38 cellular contexts compared by ENCODE assay signal in the genomic region with DNA sequence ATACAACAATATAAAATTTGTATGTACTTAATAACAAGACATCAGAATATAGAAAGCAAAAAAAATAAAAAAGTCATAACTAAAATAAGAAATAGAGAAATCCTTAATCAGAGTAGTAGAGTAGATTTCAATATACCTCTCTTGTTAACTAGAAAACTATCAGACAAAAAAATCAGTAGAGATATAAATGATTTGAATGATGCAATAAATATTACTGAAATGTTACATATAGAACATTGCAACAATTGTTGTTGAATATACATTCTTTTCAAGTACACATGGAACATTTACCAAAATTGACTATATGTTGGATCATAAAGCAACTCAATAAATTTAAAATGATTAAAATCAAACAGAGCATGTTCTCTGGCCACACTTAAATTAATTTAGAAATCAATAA.
"Had no signal": no experiment of that assay in that cellular context is flagged by ENCODE, and none has a peak within 500 bp of the region (broad histone marks: within the 10 kb centered on the region; RNA-seq: fewer than 3 reads in every experiment).

No MANE protein-coding gene starts in this region.

- H3K27ac ChIP-seq: adrenal gland, ascending aorta, breast epithelium, cardiac muscle cell, coronary artery, dorsolateral prefrontal cortex, esophagus muscularis mucosa, foreskin keratinocyte, gastroesophageal sphincter, heart right ventricle had no signal

- H3K36me3 Mint-ChIP-seq: activated CD4-positive, alpha-beta memory T cell treated with anti-CD3 and anti-CD28 coated beads for 36 hours; activated naive CD4-positive, alpha-beta T cell treated with anti-CD3 and anti-CD28 coated beads, Interleukin-2, amount 50 U/mL, for 24 hours; brain; T-cell had no signal

- H3K27me3 ChIP-seq: ascending aorta, cardiac muscle cell had no signal

- H3K9me3 ChIP-seq: adrenal gland, breast epithelium had no signal

- H3K9me3 Mint-ChIP-seq: activated naive CD4-positive, alpha-beta T cell treated with anti-CD3 and anti-CD28 coated beads, Interleukin-2, amount 50 U/mL, for 24 hours had no signal

- ATAC-seq: activated CD4-positive, alpha-beta T cell treated with anti-CD3 and anti-CD28 coated beads for 36 hours; activated CD8-positive, alpha-beta memory T cell treated with anti-CD3 and anti-CD28 coated beads, Interleukin-2, amount 10 ng/mL, durations not matched to agents 7 days and 5 days; activated CD8-positive, alpha-beta T cell treated with anti-CD3 and anti-CD28 coated beads, Interleukin-2, amount 10 ng/mL, durations not matched to agents 7 days and 5 days; activated naive CD8-positive, alpha-beta T cell treated with anti-CD3 and anti-CD28 coated beads, Interleukin-2, amount 50 U/mL, for 24 hours; foreskin keratinocyte; gastroesophageal sphincter; heart right ventricle; T-cell had no signal

- H3K4me1 Mint-ChIP-seq: activated CD4-positive, alpha-beta T cell treated with anti-CD3 and anti-CD28 coated beads for 36 hours; activated CD8-positive, alpha-beta memory T cell treated with anti-CD3 and anti-CD28 coated beads, Interleukin-2, amount 10 ng/mL, durations not matched to agents 7 days and 5 days; activated naive CD4-positive, alpha-beta T cell treated with anti-CD3 and anti-CD28 coated beads, Interleukin-2, amount 50 U/mL, for 24 hours; activated naive CD8-positive, alpha-beta T cell treated with anti-CD3 and anti-CD28 coated beads for 36 hours; activated naive CD8-positive, alpha-beta T cell treated with anti-CD3 and anti-CD28 coated beads, Interleukin-2, amount 50 U/mL, for 24 hours; brain; endodermal cell; T-cell had no signal

- H3K36me3 ChIP-seq: adrenal gland, ascending aorta, breast epithelium, cardiac muscle cell, esophagus muscularis mucosa, gastroesophageal sphincter, heart right ventricle had no signal

- DNase-seq: activated CD4-positive, alpha-beta memory T cell treated with anti-CD3 and anti-CD28 coated beads for 36 hours; activated CD4-positive, alpha-beta T cell treated with anti-CD3 and anti-CD28 coated beads for 36 hours; activated CD4-positive, alpha-beta T cell treated with anti-CD3 and anti-CD28 coated beads, Interleukin-2, amount 10 ng/mL, durations not matched to agents 24 days and 14 days; activated CD4-positive, CD25-positive, alpha-beta regulatory T cell; activated CD4-positive, CD25-positive, alpha-beta regulatory T cell treated with anti-CD3 and anti-CD28 coated beads, Interleukin-2, amount 50 U/mL, for 72 hours; activated CD8-positive, alpha-beta memory T cell treated with anti-CD3 and anti-CD28 coated beads, Interleukin-2, amount 10 ng/mL, durations not matched to agents 7 days and 5 days; activated CD8-positive, alpha-beta memory T cell treated with anti-CD3 and anti-CD28 coated beads, Interleukin-2, amount 50 U/mL, for 4 hours; activated CD8-positive, alpha-beta T cell treated with anti-CD3 and anti-CD28 coated beads, Interleukin-2, amount 10 ng/mL, durations not matched to agents 7 days and 5 days; activated effector memory CD4-positive, alpha-beta T cell treated with anti-CD3 and anti-CD28 coated beads, Interleukin-2, amount 50 U/mL, for 16 hours; activated naive CD4-positive, alpha-beta T cell treated with anti-CD3 and anti-CD28 coated beads for 36 hours; activated naive CD8-positive, alpha-beta T cell treated with anti-CD3 and anti-CD28 coated beads for 36 hours; activated naive CD8-positive, alpha-beta T cell treated with anti-CD3 and anti-CD28 coated beads, Interleukin-2, amount 50 U/mL, for 24 hours; activated T-cell treated with anti-CD3 and anti-CD28 coated beads, Interleukin-2, amount 50 U/mL, for 1 hour; activated T-cell treated with anti-CD3 and anti-CD28 coated beads, Interleukin-2, amount 50 U/mL, for 48 hours; adrenal gland; central memory CD4-positive, alpha-beta T cell; cerebellar nuclear complex; dorsolateral prefrontal cortex; effector memory CD4-positive, alpha-beta T cell; endodermal cell; erythroblast; foreskin keratinocyte; heart right ventricle; T-cell; T1000 had no signal

- H3K4me3 ChIP-seq: adrenal gland, ascending aorta, breast epithelium, cardiac muscle cell, coronary artery, dorsolateral prefrontal cortex, esophagus muscularis mucosa, gastroesophageal sphincter, heart right ventricle had no signal

- H3K4me1 ChIP-seq: adrenal gland, ascending aorta, breast epithelium, esophagus muscularis mucosa, foreskin keratinocyte, gastroesophageal sphincter, heart right ventricle had no signal

- H3K4me3 Mint-ChIP-seq: activated CD4-positive, alpha-beta memory T cell treated with anti-CD3 and anti-CD28 coated beads for 36 hours; activated CD4-positive, alpha-beta T cell treated with anti-CD3 and anti-CD28 coated beads for 36 hours; activated CD4-positive, alpha-beta T cell treated with anti-CD3 and anti-CD28 coated beads, Interleukin-2, amount 10 ng/mL, durations not matched to agents 24 days and 14 days; activated CD8-positive, alpha-beta memory T cell treated with anti-CD3 and anti-CD28 coated beads, Interleukin-2, amount 10 ng/mL, durations not matched to agents 7 days and 5 days; activated CD8-positive, alpha-beta T cell treated with anti-CD3 and anti-CD28 coated beads, Interleukin-2, amount 10 ng/mL, durations not matched to agents 7 days and 5 days; activated naive CD4-positive, alpha-beta T cell treated with anti-CD3 and anti-CD28 coated beads for 36 hours; activated naive CD4-positive, alpha-beta T cell treated with anti-CD3 and anti-CD28 coated beads, Interleukin-2, amount 50 U/mL, for 24 hours; activated naive CD8-positive, alpha-beta T cell treated with anti-CD3 and anti-CD28 coated beads for 36 hours; activated naive CD8-positive, alpha-beta T cell treated with anti-CD3 and anti-CD28 coated beads, Interleukin-2, amount 50 U/mL, for 24 hours; activated T-helper 1 cell treated with anti-CD3 and anti-CD28 coated beads, Interleukin-12 subunit alpha, Interleukin-12 subunit beta, Interleukin-2, Interleukin-4 antibody, amounts not matched to agents 30 ng/mL and 10 ng/mL and 1 ng/mL, durations not matched to agents 14 hours and 24 hours and 36 hours; brain; dendritic cell treated with granulocyte-macrophage colony-stimulating factor and Interleukin-4, amounts not matched to agents 40 ng/mL and 50 ng/mL, for 4 days; endodermal cell; T-cell; T-helper 1 cell treated with Interleukin-12 subunit alpha and Interleukin-12 subunit beta and Interleukin-4 antibody, amounts not matched to agents 30 μg/mL and 1 μg/mL, for 36 hours; T-helper 2 cell treated with Interferon-gamma antibody and Interleukin-4, amounts not matched to agents 5 μg/mL and 100 μg/mL, for 36 hours had no signal

- H3K27ac Mint-ChIP-seq: activated CD4-positive, alpha-beta memory T cell treated with anti-CD3 and anti-CD28 coated beads for 36 hours; activated CD4-positive, alpha-beta T cell treated with anti-CD3 and anti-CD28 coated beads for 36 hours; activated CD4-positive, alpha-beta T cell treated with anti-CD3 and anti-CD28 coated beads, Interleukin-2, amount 10 ng/mL, durations not matched to agents 24 days and 14 days; activated CD8-positive, alpha-beta memory T cell treated with anti-CD3 and anti-CD28 coated beads, Interleukin-2, amount 10 ng/mL, durations not matched to agents 7 days and 5 days; activated CD8-positive, alpha-beta T cell treated with anti-CD3 and anti-CD28 coated beads, Interleukin-2, amount 10 ng/mL, durations not matched to agents 7 days and 5 days; activated naive CD4-positive, alpha-beta T cell treated with anti-CD3 and anti-CD28 coated beads for 36 hours; activated naive CD4-positive, alpha-beta T cell treated with anti-CD3 and anti-CD28 coated beads, Interleukin-2, amount 50 U/mL, for 24 hours; activated naive CD8-positive, alpha-beta T cell treated with anti-CD3 and anti-CD28 coated beads for 36 hours; activated naive CD8-positive, alpha-beta T cell treated with anti-CD3 and anti-CD28 coated beads, Interleukin-2, amount 50 U/mL, for 24 hours; activated T-helper 1 cell treated with anti-CD3 and anti-CD28 coated beads, Interleukin-12 subunit alpha, Interleukin-12 subunit beta, Interleukin-2, Interleukin-4 antibody, amounts not matched to agents 30 ng/mL and 10 ng/mL and 1 ng/mL, durations not matched to agents 14 hours and 24 hours and 36 hours; activated T-helper 2 cell treated with anti-CD3 and anti-CD28 coated beads, Interferon-gamma antibody, Interleukin-2, Interleukin-4, amounts not matched to agents 10 μg/mL and 5 μg/mL and 100 μg/mL, durations not matched to agents 14 hours and 24 hours and 36 hours; brain; dendritic cell treated with granulocyte-macrophage colony-stimulating factor and Interleukin-4, amounts not matched to agents 40 ng/mL and 50 ng/mL, for 4 days; endodermal cell; T-cell; T-helper 1 cell treated with Interleukin-12 subunit alpha and Interleukin-12 subunit beta and Interleukin-4 antibody, amounts not matched to agents 30 μg/mL and 1 μg/mL, for 36 hours; T-helper 2 cell treated with Interferon-gamma antibody and Interleukin-4, amounts not matched to agents 5 μg/mL and 100 μg/mL, for 36 hours had no signal
